ENCODE assay signal across 2 cellular contexts in the genomic region with DNA sequence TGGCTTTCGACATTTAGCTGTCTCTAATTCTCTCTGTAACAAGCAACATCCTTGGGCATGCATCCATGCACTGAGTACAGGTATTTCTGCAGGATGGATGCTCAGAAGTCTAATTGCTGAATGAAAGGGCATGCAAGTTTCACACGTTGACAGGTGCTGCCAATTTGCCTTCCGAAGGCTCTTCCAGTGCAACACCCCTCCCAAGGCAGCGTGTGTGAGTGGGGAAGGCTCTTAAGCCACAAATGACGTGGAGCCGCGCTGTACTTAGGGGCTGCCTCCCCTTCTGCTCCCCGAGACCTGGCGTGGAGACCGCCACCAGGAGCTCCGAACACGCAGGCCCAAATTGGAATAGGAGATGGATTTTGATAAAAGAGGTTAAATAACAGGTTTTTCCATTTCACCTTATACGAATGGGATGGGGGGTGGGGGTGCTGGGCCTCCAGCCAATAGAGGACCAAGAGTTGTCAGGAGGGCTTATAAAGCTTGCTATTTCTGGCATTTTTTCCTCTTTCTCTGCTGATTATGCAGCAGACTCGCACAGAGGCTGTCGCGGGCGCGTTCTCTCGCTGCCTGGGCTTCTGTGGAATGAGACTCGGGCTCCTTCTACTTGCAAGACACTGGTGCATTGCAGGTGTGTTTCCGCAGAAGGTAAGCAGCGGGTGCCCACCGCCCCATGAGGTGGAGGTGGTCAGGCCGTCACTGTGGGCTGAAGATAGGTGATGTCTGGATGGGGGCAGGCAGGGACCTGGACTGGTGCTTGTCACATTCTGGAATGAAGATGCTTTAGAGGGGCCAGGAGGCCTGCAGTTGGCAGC.
TF ChIP-seq lines count a peak whose summit lies in the region.

No MANE protein-coding gene starts in this region.

TF ChIP-seq in IMR-90, 13 proteins besides CTCF, POLR2A, EP300 and RAD21:
- no peak for TF ChIP-seq CHD1 (IDR thresholded peaks at IDR 0.05; ENCODE audit: low read depth, low read length)
- TF ChIP-seq MAFK (IDR thresholded peaks at IDR 0.05; ENCODE audit: low read depth, low read length) = no peak
- no peak for TF ChIP-seq FOS (IDR thresholded peaks at IDR 0.05; ENCODE audit: low read depth, low read length)
- no peak for TF ChIP-seq SMC3 (IDR thresholded peaks at IDR 0.05; ENCODE audit: low read depth, low read length)
- no peak for TF ChIP-seq BHLHE40 (IDR thresholded peaks at IDR 0.05; ENCODE audit: low read depth, low read length)
- no peak for TF ChIP-seq MAZ (IDR thresholded peaks at IDR 0.05; ENCODE audit: borderline replicate concordance, low read depth, low read length)
- no peak for TF ChIP-seq CEBPB (IDR thresholded peaks at IDR 0.05; ENCODE audit: low read depth, low read length)
- TF ChIP-seq NFE2L2 (IDR thresholded peaks at IDR 0.05; ENCODE audit: low read depth, low read length) = no peak
- TF ChIP-seq MXI1 (IDR thresholded peaks at IDR 0.05; ENCODE audit: borderline replicate concordance, low read depth, low read length) = no peak
- TF ChIP-seq, protein P1, sequence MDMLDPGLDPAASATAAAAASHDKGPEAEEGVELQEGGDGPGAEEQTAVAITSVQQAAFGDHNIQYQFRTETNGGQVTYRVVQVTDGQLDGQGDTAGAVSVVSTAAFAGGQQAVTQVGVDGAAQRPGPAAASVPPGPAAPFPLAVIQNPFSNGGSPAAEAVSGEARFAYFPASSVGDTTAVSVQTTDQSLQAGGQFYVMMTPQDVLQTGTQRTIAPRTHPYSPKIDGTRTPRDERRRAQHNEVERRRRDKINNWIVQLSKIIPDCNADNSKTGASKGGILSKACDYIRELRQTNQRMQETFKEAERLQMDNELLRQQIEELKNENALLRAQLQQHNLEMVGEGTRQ (IDR thresholded peaks at IDR 0.05; ENCODE audit: low read depth, low read length) = no peak
- TF ChIP-seq, protein P2, sequence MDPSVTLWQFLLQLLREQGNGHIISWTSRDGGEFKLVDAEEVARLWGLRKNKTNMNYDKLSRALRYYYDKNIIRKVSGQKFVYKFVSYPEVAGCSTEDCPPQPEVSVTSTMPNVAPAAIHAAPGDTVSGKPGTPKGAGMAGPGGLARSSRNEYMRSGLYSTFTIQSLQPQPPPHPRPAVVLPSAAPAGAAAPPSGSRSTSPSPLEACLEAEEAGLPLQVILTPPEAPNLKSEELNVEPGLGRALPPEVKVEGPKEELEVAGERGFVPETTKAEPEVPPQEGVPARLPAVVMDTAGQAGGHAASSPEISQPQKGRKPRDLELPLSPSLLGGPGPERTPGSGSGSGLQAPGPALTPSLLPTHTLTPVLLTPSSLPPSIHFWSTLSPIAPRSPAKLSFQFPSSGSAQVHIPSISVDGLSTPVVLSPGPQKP (IDR thresholded peaks at IDR 0.05; ENCODE audit: borderline replicate concordance, low read depth, low read length) = no peak
- TF ChIP-seq RCOR1 (IDR thresholded peaks at IDR 0.05; ENCODE audit: insufficient replicate concordance, low read length) = no peak
- no peak for TF ChIP-seq RFX5 (IDR thresholded peaks at IDR 0.05; ENCODE audit: low read depth, low read length)

TF ChIP-seq in neural cell, 6 proteins besides CTCF, POLR2A, EP300 and RAD21:
- no peak for TF ChIP-seq POLR2AphosphoS5 (IDR thresholded peaks at IDR 0.05)
- TF ChIP-seq MXI1 (conservative IDR thresholded peaks at IDR 0.05; ENCODE audit: poor library complexity, severe bottlenecking) = peak; percentile 14
- TF ChIP-seq TAF1 (IDR thresholded peaks at IDR 0.05; ENCODE audit: low read depth) = no peak
- TF ChIP-seq SMC3 (conservative IDR thresholded peaks at IDR 0.05; ENCODE audit: poor library complexity) = no peak
- TF ChIP-seq, protein P3, sequence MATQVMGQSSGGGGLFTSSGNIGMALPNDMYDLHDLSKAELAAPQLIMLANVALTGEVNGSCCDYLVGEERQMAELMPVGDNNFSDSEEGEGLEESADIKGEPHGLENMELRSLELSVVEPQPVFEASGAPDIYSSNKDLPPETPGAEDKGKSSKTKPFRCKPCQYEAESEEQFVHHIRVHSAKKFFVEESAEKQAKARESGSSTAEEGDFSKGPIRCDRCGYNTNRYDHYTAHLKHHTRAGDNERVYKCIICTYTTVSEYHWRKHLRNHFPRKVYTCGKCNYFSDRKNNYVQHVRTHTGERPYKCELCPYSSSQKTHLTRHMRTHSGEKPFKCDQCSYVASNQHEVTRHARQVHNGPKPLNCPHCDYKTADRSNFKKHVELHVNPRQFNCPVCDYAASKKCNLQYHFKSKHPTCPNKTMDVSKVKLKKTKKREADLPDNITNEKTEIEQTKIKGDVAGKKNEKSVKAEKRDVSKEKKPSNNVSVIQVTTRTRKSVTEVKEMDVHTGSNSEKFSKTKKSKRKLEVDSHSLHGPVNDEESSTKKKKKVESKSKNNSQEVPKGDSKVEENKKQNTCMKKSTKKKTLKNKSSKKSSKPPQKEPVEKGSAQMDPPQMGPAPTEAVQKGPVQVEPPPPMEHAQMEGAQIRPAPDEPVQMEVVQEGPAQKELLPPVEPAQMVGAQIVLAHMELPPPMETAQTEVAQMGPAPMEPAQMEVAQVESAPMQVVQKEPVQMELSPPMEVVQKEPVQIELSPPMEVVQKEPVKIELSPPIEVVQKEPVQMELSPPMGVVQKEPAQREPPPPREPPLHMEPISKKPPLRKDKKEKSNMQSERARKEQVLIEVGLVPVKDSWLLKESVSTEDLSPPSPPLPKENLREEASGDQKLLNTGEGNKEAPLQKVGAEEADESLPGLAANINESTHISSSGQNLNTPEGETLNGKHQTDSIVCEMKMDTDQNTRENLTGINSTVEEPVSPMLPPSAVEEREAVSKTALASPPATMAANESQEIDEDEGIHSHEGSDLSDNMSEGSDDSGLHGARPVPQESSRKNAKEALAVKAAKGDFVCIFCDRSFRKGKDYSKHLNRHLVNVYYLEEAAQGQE (IDR thresholded peaks at IDR 0.05; ENCODE audit: borderline replicate concordance) = no peak
